1 cellular context compared by ENCODE assay signal in genomic region chr15:89783111-89783860, GRCh38.
TF ChIP-seq lines count a peak whose summit lies in the region.

No MANE protein-coding gene starts in this region.

TF ChIP-seq in HepG2, 621 proteins besides CTCF, POLR2A, EP300 and RAD21:
- no peak for TF ChIP-seq CC2D1A (CRISPR knock-in tag; IDR thresholded peaks at IDR 0.05)
- no peak for TF ChIP-seq JUND (CRISPR knock-in tag; IDR thresholded peaks at IDR 0.05)
- TF ChIP-seq ZNF530 (CRISPR knock-in tag; IDR thresholded peaks at IDR 0.05; ENCODE audit: low read depth), result no peak
- no peak for TF ChIP-seq KDM5B (CRISPR knock-in tag; IDR thresholded peaks at IDR 0.05; ENCODE audit: borderline replicate concordance)
- no peak for TF ChIP-seq SALL1 (CRISPR knock-in tag; IDR thresholded peaks at IDR 0.05)
- no peak for TF ChIP-seq KDM3A (CRISPR knock-in tag; IDR thresholded peaks at IDR 0.05; ENCODE audit: low read depth)
- TF ChIP-seq UBTF (CRISPR knock-in tag; IDR thresholded peaks at IDR 0.05), result no peak
- TF ChIP-seq ZNF468 (CRISPR knock-in tag; IDR thresholded peaks at IDR 0.05), result no peak
- no peak for TF ChIP-seq ZNF326 (CRISPR knock-in tag; IDR thresholded peaks at IDR 0.05; ENCODE audit: borderline replicate concordance)
TF ChIP-seq in HepG2: peak in this region for 0.
